In genomic region chr10:72249176-72249862, GRCh38 we compare ENCODE assay signal across 8 cellular contexts. TPM values are rescaled to one million over a fixed set of nuclear protein-coding genes. Genes with fewer than 3 reads are reported as not detected.
DNase-seq lines count a peak whose midpoint lies in the region; ATAC-seq and TF ChIP-seq lines count a peak whose summit lies in the region.
"Not testable (repeated sequence)": the region's sequence is repeated elsewhere in the genome, so short reads cannot be mapped to it uniquely, and the experiment has no call there.

No MANE protein-coding gene starts in this region.

- TSS peak; percentile 83 for BruUV-seq in Calu3 (replicated peaks; lab: Mats Ljungman, UMichigan)
- BruUV-seq in mammary epithelial cell (replicated peaks; lab: Mats Ljungman, UMichigan) = TSS peak; percentile 71

- ATAC-seq in GM21717 (IDR thresholded peaks at IDR 0.05; ENCODE audit: unreplicated experiment) = peak; percentile 13

- DNase-seq in Calu3; Jurkat, Clone E6-1 (ENCODE audit: low read depth, low spot score); activated CD4-positive, alpha-beta memory T cell treated with anti-CD3 and anti-CD28 coated beads, Interleukin-2, amount 10 ng/mL, durations not matched to agents 7 days and 5 days; mammary epithelial cell; hepatocyte (ENCODE audit: low spot score); osteoblast (ENCODE audit: insufficient read length, low spot score, missing footprints); suprapubic skin (ENCODE audit: low spot score in 2 of 2): not testable (repeated sequence)

- H3K4me1 Mint-ChIP-seq in Calu3 (ENCODE audit: low read depth, unreplicated experiment) = peaks cover 60% of the 10 kb centered on the region
- peaks cover 77% of the 10 kb centered on the region for H3K4me1 Mint-ChIP-seq in activated CD4-positive, alpha-beta memory T cell treated with anti-CD3 and anti-CD28 coated beads, Interleukin-2, amount 10 ng/mL, durations not matched to agents 7 days and 5 days

- H3K36me3 Mint-ChIP-seq in Calu3 (ENCODE audit: insufficient read depth, unreplicated experiment) = peaks cover 37% of the 10 kb centered on the region
- not testable (repeated sequence) for H3K36me3 Mint-ChIP-seq in activated CD4-positive, alpha-beta memory T cell treated with anti-CD3 and anti-CD28 coated beads, Interleukin-2, amount 10 ng/mL, durations not matched to agents 7 days and 5 days (ENCODE audit: low read depth)

- H3K4me3 Mint-ChIP-seq in Calu3 (ENCODE audit: low read depth, unreplicated experiment) = peak overlapping the region; percentile 32
- H3K4me3 Mint-ChIP-seq in activated CD4-positive, alpha-beta memory T cell treated with anti-CD3 and anti-CD28 coated beads, Interleukin-2, amount 10 ng/mL, durations not matched to agents 7 days and 5 days = peak overlapping the region; percentile 73

- not testable (repeated sequence) for H3K9ac ChIP-seq in mammary epithelial cell (ENCODE audit: insufficient read depth, low read length)

- H3K9me2 ChIP-seq in hepatocyte (replicated peaks; ENCODE audit: insufficient read depth) = not testable (repeated sequence)

- H3K27ac ChIP-seq in mammary epithelial cell (ENCODE audit: insufficient read depth, low read depth, low read length) = peak overlapping the region; percentile 93
- peak overlapping the region; percentile 94 for H3K27ac ChIP-seq in hepatocyte
- H3K27ac ChIP-seq in osteoblast (ENCODE audit: low read depth, low read length) = not testable (repeated sequence)
- H3K27ac ChIP-seq in suprapubic skin = peak overlapping the region; percentile 92

- H3K9me3 Mint-ChIP-seq in Calu3 (ENCODE audit: low read depth, unreplicated experiment); activated CD4-positive, alpha-beta memory T cell treated with anti-CD3 and anti-CD28 coated beads, Interleukin-2, amount 10 ng/mL, durations not matched to agents 7 days and 5 days: not testable (repeated sequence)

- in situ Hi-C loops in mammary epithelial cell (cut with MboI; ENCODE audit: low sequenced_read_pairs in 2 of 2) = not testable (repeated sequence)

- TF ChIP-seq POLR2A in suprapubic skin (IDR thresholded peaks at IDR 0.05) = not testable (repeated sequence)

- intact Hi-C loops in Calu3 (cut with micrococcal nuclease; ENCODE audit: unreplicated experiment) = not testable (repeated sequence)
- intact Hi-C loops in mammary epithelial cell (cut with micrococcal nuclease) = loop anchor here (2.0 kb wide), 1 partner anchor 23 kb away; the partner anchor contains the start of gene DDIT4

- H4K20me1 ChIP-seq in mammary epithelial cell (ENCODE audit: insufficient read depth, low read length); hepatocyte (ENCODE audit: insufficient read depth, poor library complexity, severe bottlenecking); osteoblast (ENCODE audit: insufficient read depth, low read length): not testable (repeated sequence)

- not testable (repeated sequence) for H3K9me3 ChIP-seq in mammary epithelial cell (replicated peaks; ENCODE audit: insufficient read depth, low read length); hepatocyte (ENCODE audit: low read depth); osteoblast (ENCODE audit: low read depth, low read length); suprapubic skin

- not testable (repeated sequence) for H3K27me3 Mint-ChIP-seq in Calu3 (ENCODE audit: unreplicated experiment); activated CD4-positive, alpha-beta memory T cell treated with anti-CD3 and anti-CD28 coated beads, Interleukin-2, amount 10 ng/mL, durations not matched to agents 7 days and 5 days

- dilution Hi-C loops in mammary epithelial cell (cut with HindIII; ENCODE audit: low sequenced_read_pairs) = not testable (repeated sequence)

- WGBS in mammary epithelial cell (ENCODE audit: low coverage, missing lambda C conversion rate) = 89% methylated on average over 17 of the region's 17 CpGs
- 94% methylated on average over 17 of the region's 17 CpGs for WGBS in hepatocyte (ENCODE audit: low lambda C conversion rate, missing lambda C conversion rate)
- 88% methylated on average over 17 of the region's 17 CpGs for WGBS in suprapubic skin

- H3K4me1 ChIP-seq in mammary epithelial cell (ENCODE audit: insufficient read depth, low read length) (peaks cover 57% of the 10 kb centered on the region), hepatocyte (ENCODE audit: insufficient read depth) (peaks cover 61% of the 10 kb centered on the region), osteoblast (ENCODE audit: insufficient read depth, low read length) (peaks cover 24% of the 10 kb centered on the region), suprapubic skin (peaks cover 100% of the 10 kb centered on the region)

- CTCF ChIA-PET in Calu3 (lab: Charles Lee); mammary epithelial cell (lab: Charles Lee; ENCODE audit: low non-redundant PET): not testable (repeated sequence)
- CTCF ChIA-PET in activated CD4-positive, alpha-beta memory T cell treated with anti-CD3 and anti-CD28 coated beads, Interleukin-2, amount 10 ng/mL, durations not matched to agents 7 days and 5 days (lab: Charles Lee) = interaction anchor here (3.3 to 6.5 kb wide), 3 partner anchors 11 to 78 kb away, joined by 13 to 37 read pairs (median 33); partner anchors contain the start of gene DDIT4

- H3K79me2 ChIP-seq in mammary epithelial cell (ENCODE audit: insufficient read depth, low read length); hepatocyte; osteoblast (ENCODE audit: insufficient read depth, low read length): not testable (repeated sequence)

- not testable (repeated sequence) for TF ChIP-seq CTCF in Calu3 (IDR thresholded peaks at IDR 0.05; ENCODE audit: unreplicated experiment); mammary epithelial cell (conservative IDR thresholded peaks at IDR 0.05 in 1 of 2, IDR thresholded peaks at IDR 0.05 in 1 of 2; ENCODE audit: extremely low read depth in 1 of 2, insufficient read depth in 1 of 2, low read depth in 1 of 2, low read length in 2 of 2); hepatocyte (IDR thresholded peaks at IDR 0.05; ENCODE audit: poor library complexity); osteoblast (IDR thresholded peaks at IDR 0.05; ENCODE audit: extremely low read depth, low read depth, low read length); suprapubic skin (IDR thresholded peaks at IDR 0.05)

- H3K4me2 ChIP-seq in mammary epithelial cell (ENCODE audit: insufficient read depth, low read depth, low read length) (peak overlapping the region; percentile 67), hepatocyte (peak overlapping the region; percentile 53)
- not testable (repeated sequence) for H3K4me2 ChIP-seq in osteoblast (ENCODE audit: insufficient read depth, low read length)

- H2AFZ ChIP-seq in mammary epithelial cell (ENCODE audit: low read depth, low read length) (peak overlapping the region; percentile 30), osteoblast (ENCODE audit: low read length) (peak overlapping the region; percentile 82)
- not testable (repeated sequence) for H2AFZ ChIP-seq in hepatocyte

- H3K4me3 ChIP-seq in Jurkat, Clone E6-1 (ENCODE audit: low read length) = peak overlapping the region; percentile 50
- not testable (repeated sequence) for H3K4me3 ChIP-seq in mammary epithelial cell (replicated peaks in 1 of 3; ENCODE audit: insufficient read depth in 1 of 3, low read depth in 2 of 3, low read length in 3 of 3); hepatocyte; osteoblast (ENCODE audit: insufficient read depth, low read length); suprapubic skin

- not testable (repeated sequence) for H3K27me3 ChIP-seq in mammary epithelial cell (ENCODE audit: insufficient read depth, low read length); hepatocyte; osteoblast (ENCODE audit: insufficient read depth, low read length); suprapubic skin

- H3K36me3 ChIP-seq in mammary epithelial cell (ENCODE audit: insufficient read depth, low read length); hepatocyte (replicated peaks; ENCODE audit: insufficient read depth, low read depth); osteoblast (ENCODE audit: insufficient read depth, low read length); suprapubic skin: not testable (repeated sequence)

- TF ChIP-seq EP300 in suprapubic skin (IDR thresholded peaks at IDR 0.05) = not testable (repeated sequence)

- POLR2A ChIA-PET in activated CD4-positive, alpha-beta memory T cell treated with anti-CD3 and anti-CD28 coated beads, Interleukin-2, amount 10 ng/mL, durations not matched to agents 7 days and 5 days (lab: Charles Lee) = interaction anchor here (0.7 to 4.9 kb wide), 8 partner anchors 11 to 85 kb away, joined by 3 to 90 read pairs (median 46); partner anchors contain the start of genes ANAPC16, ASCC1 and DDIT4

- peak overlapping the region; percentile 91 for H3K27ac Mint-ChIP-seq in Calu3 (ENCODE audit: unreplicated experiment)
- peak overlapping the region; percentile 96 for H3K27ac Mint-ChIP-seq in activated CD4-positive, alpha-beta memory T cell treated with anti-CD3 and anti-CD28 coated beads, Interleukin-2, amount 10 ng/mL, durations not matched to agents 7 days and 5 days

RNA-seq across cellular contexts. Expression of gene DDIT4, which starts 24.4 kb away (rescaled TPM):
- total RNA-seq in Calu3 (2022) (294 and 326 TPM in 2 replicates), mammary epithelial cell (1,000 to 10,000 TPM in 1 of 2 donors, 100 to 1,000 TPM in 1; 772 to 1,235 TPM), hepatocyte (162 and 165 TPM in 2 replicates), osteoblast (366 and 522 TPM in 2 replicates), suprapubic skin (100 to 1,000 TPM; 170 to 246 (median 225) TPM)
- 55.7 TPM for polyA plus RNA-seq in Jurkat, Clone E6-1 (2012; ENCODE audit: insufficient read depth, insufficient read length)
- 100 to 1,000 TPM; 475 to 481 TPM for total RNA-seq in activated CD4-positive, alpha-beta memory T cell treated with anti-CD3 and anti-CD28 coated beads, Interleukin-2, amount 10 ng/mL, durations not matched to agents 7 days and 5 days
- polyA plus RNA-seq in mammary epithelial cell (542 TPM), hepatocyte (189 and 235 TPM in 2 replicates)
- polyA minus RNA-seq in mammary epithelial cell = 521 TPM

RNA-seq across cellular contexts. Expression of gene ASCC1, which starts 33.2 kb away (rescaled TPM):
- total RNA-seq in Calu3 (2022) (51.3 and 59.3 TPM in 2 replicates), mammary epithelial cell (10 to 100 TPM; 40.2 to 54.5 TPM), hepatocyte (38.7 and 43.3 TPM in 2 replicates), osteoblast (40.2 and 50.1 TPM in 2 replicates), suprapubic skin (10 to 100 TPM; 20.2 to 31.7 (median 21.2) TPM)
- 52.2 TPM for polyA plus RNA-seq in Jurkat, Clone E6-1 (2012; ENCODE audit: insufficient read depth, insufficient read length)
- 10 to 100 TPM; 35.5 to 36.2 TPM for total RNA-seq in activated CD4-positive, alpha-beta memory T cell treated with anti-CD3 and anti-CD28 coated beads, Interleukin-2, amount 10 ng/mL, durations not matched to agents 7 days and 5 days
- polyA plus RNA-seq in mammary epithelial cell (36.9 TPM), hepatocyte (25.2 and 31.8 TPM in 2 replicates)
- 24.3 TPM for polyA minus RNA-seq in mammary epithelial cell

RNA-seq across cellular contexts. Expression of gene ANAPC16, which starts 33.5 kb away (rescaled TPM):
- total RNA-seq in Calu3 (2022) = 118 and 119 TPM in 2 replicates
- polyA plus RNA-seq in Jurkat, Clone E6-1 (2012; ENCODE audit: insufficient read depth, insufficient read length) = 95.9 TPM
- 100 to 1,000 TPM in 1 of 2 experiments, 10 to 100 TPM in 1; 94.2 to 101 TPM for total RNA-seq in activated CD4-positive, alpha-beta memory T cell treated with anti-CD3 and anti-CD28 coated beads, Interleukin-2, amount 10 ng/mL, durations not matched to agents 7 days and 5 days
- total RNA-seq in mammary epithelial cell = 10 to 100 TPM; 66.4 to 87.2 TPM
- 53.8 TPM for polyA plus RNA-seq in mammary epithelial cell
- polyA minus RNA-seq in mammary epithelial cell = 4.8 TPM
- total RNA-seq in hepatocyte = 109 and 117 TPM in 2 replicates
- 118 and 131 TPM in 2 replicates for polyA plus RNA-seq in hepatocyte
- total RNA-seq in osteoblast = 50.7 and 58.0 TPM in 2 replicates
- total RNA-seq in suprapubic skin = 10 to 100 TPM; 57.0 to 83.2 (median 69.3) TPM
